1 cellular context compared by ENCODE assay signal in the genomic region with DNA sequence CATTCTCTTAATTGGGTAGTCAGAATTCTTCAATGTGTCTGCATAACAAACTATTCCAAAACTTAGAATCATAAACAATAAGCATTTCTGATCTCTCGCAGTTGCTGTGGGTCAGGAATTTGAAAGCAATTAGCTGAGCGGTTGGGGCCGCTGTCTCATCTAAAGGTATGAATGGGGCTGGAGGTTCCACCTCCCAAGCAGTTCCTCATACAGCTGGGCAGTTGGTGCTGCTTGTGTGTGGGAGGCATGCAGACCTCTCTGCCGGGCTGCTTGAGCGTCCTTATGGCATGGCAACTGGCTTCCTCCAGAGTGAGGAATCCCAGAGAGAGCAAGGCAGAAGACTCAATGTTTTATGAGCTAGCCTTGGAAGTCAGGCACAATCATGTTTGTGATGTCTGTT.
TF ChIP-seq lines count a peak whose summit lies in the region.

No MANE protein-coding gene starts in this region.

TF ChIP-seq in SK-N-SH treated with all-trans-retinoic acid at 6 μM for 48 hours, 23 proteins besides CTCF, POLR2A, EP300 and RAD21 (continued from another document):
- TF ChIP-seq PATZ1 (CRISPR knock-in tag; IDR thresholded peaks at IDR 0.05; ENCODE audit: borderline replicate concordance) = no peak
TF ChIP-seq in SK-N-SH treated with all-trans-retinoic acid at 6 μM for 48 hours: peak in this region for 0.
